In the genomic region with DNA sequence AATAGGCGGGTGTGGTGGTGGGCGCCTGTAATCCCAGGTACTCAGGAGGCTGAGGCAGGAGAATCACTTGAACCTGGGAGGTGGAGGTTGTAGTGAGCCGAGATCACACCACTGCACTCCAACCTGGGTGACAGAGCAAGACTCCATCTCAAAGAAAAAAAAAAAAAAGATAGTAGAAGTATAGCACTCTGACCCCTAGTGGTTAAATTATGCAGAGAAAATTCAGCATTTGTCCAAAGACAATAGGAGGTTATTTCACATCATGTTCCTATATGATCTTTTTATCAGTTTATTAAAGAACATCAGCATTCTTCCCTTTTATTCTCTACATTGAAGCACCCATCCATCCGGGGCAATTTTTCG, we compare ENCODE assay signal across 7 cellular contexts. TPM values are rescaled to one million over a fixed set of nuclear protein-coding genes. Genes with fewer than 3 reads are reported as not detected.
DNase-seq lines count a peak whose midpoint lies in the region; ATAC-seq, FAIRE-seq and TF ChIP-seq lines count a peak whose summit lies in the region.
"Not testable (repeated sequence)": the region's sequence is repeated elsewhere in the genome, so short reads cannot be mapped to it uniquely, and the experiment has no call there.

No MANE protein-coding gene starts in this region.

- not testable (repeated sequence) for FAIRE-seq in astrocyte (lab: Jason Lieb, UNC)

- ATAC-seq in RWPE2 (ENCODE audit: low read depth), result not testable (repeated sequence)
- peak; percentile 60 for ATAC-seq in Right ventricle myocardium inferior

- DNase-seq in GM03348 (ENCODE audit: low spot score) (peak; percentile 28), HFFc6 (peak; percentile 39), NCI-H146 (lab: John Stamatoyannopoulos, UW) (peak; percentile 72)
- not testable (repeated sequence) for DNase-seq in RWPE2 (ENCODE audit: low spot score); astrocyte (ENCODE audit: low read depth); Right ventricle myocardium inferior (ENCODE audit: missing footprints); neural crest cell (ENCODE audit: low read depth, low spot score)

- not testable (repeated sequence) for H3K4me1 ChIP-seq in RWPE2 (ENCODE audit: insufficient read depth, poor library complexity, severe bottlenecking); astrocyte (ENCODE audit: insufficient read depth, low read length)

- H3K4me3 Mint-ChIP-seq in HFFc6; astrocyte (ENCODE audit: unreplicated experiment): not testable (repeated sequence)
- H3K4me3 Mint-ChIP-seq in neural crest cell, result peak overlapping the region; percentile 70

- not testable (repeated sequence) for H3K9me3 Mint-ChIP-seq in HFFc6; astrocyte (ENCODE audit: unreplicated experiment); neural crest cell

- not testable (repeated sequence) for H4K20me1 ChIP-seq in astrocyte (ENCODE audit: insufficient read depth, low read length)

- not testable (repeated sequence) for H3K36me3 Mint-ChIP-seq in HFFc6 (ENCODE audit: low read depth); astrocyte (ENCODE audit: low read depth, unreplicated experiment); neural crest cell (ENCODE audit: low read depth)

- not testable (repeated sequence) for H3K9ac ChIP-seq in astrocyte (ENCODE audit: low read length)

- H3K79me2 ChIP-seq in astrocyte (ENCODE audit: insufficient read depth, low read length), result not testable (repeated sequence)

- H3K4me1 Mint-ChIP-seq in HFFc6 (ENCODE audit: low read depth), result peaks cover 16% of the 10 kb centered on the region
- not testable (repeated sequence) for H3K4me1 Mint-ChIP-seq in astrocyte (ENCODE audit: low read depth, unreplicated experiment)
- peaks cover 20% of the 10 kb centered on the region for H3K4me1 Mint-ChIP-seq in neural crest cell

- H3K27ac Mint-ChIP-seq in HFFc6; astrocyte (ENCODE audit: unreplicated experiment); neural crest cell (ENCODE audit: unreplicated experiment): not testable (repeated sequence)

- H2AFZ ChIP-seq in astrocyte (ENCODE audit: low read depth, low read length), result not testable (repeated sequence)

- not testable (repeated sequence) for H3K27me3 Mint-ChIP-seq in HFFc6 (ENCODE audit: insufficient read depth); astrocyte (ENCODE audit: low read depth, unreplicated experiment); neural crest cell (ENCODE audit: low read depth)

- intact Hi-C loops in Right ventricle myocardium inferior (cut with DNase I), result loop anchor here (2.0 kb wide), 1 partner anchor 436 kb away; no protein-coding TSS in a partner anchor

- H3K4me3 ChIP-seq in RWPE2 (ENCODE audit: severe bottlenecking); astrocyte (ENCODE audit: insufficient read depth, low read depth, low read length): not testable (repeated sequence)

- peak; percentile 85 for TF ChIP-seq CTCF in HFFc6 (IDR thresholded peaks at IDR 0.05)
- TF ChIP-seq CTCF in RWPE2 (IDR thresholded peaks at IDR 0.05; ENCODE audit: poor library complexity, severe bottlenecking), result peak; percentile 66
- TF ChIP-seq CTCF in astrocyte (IDR thresholded peaks at IDR 0.05; ENCODE audit: insufficient read depth, low read depth, low read length), result peak; percentile 37
- peak; percentile 66 for TF ChIP-seq CTCF in neural crest cell (conservative IDR thresholded peaks at IDR 0.05)

- H3K9me3 ChIP-seq in RWPE2 (ENCODE audit: severe bottlenecking); astrocyte (ENCODE audit: insufficient read depth, low read depth, low read length): not testable (repeated sequence)

- H3K27ac ChIP-seq in RWPE2 (ENCODE audit: poor library complexity, severe bottlenecking); astrocyte (ENCODE audit: low read depth, low read length): not testable (repeated sequence)

- not testable (repeated sequence) for H3K4me2 ChIP-seq in astrocyte (ENCODE audit: low read length)

- not testable (repeated sequence) for H3K36me3 ChIP-seq in RWPE2 (ENCODE audit: low read depth); astrocyte (ENCODE audit: insufficient read depth, low read length)

- H3K27me3 ChIP-seq in RWPE2 (ENCODE audit: insufficient read depth, poor library complexity, severe bottlenecking); astrocyte (ENCODE audit: insufficient read depth, low read length): not testable (repeated sequence)

RNA-seq across cellular contexts. Expression of a gene that starts 5.2 kb away (rescaled TPM):
- 10 to 100 TPM in 5 of 6 experiments, 1 to 10 TPM in 1; 9.2 to 14.3 (median 11.9) TPM for total RNA-seq in HFFc6 (2021; fragmentation: NEBNext Ultra II Directional; extraction: Animal tissue kit (Norgen Biotek cat#: 25700))
- total RNA-seq in astrocyte, result 11.6 and 13.7 TPM in 2 replicates
- 11.6 TPM for total RNA-seq in Right ventricle myocardium inferior
- 25.4 and 25.9 TPM in 2 replicates for total RNA-seq in neural crest cell
